In the genomic region with DNA sequence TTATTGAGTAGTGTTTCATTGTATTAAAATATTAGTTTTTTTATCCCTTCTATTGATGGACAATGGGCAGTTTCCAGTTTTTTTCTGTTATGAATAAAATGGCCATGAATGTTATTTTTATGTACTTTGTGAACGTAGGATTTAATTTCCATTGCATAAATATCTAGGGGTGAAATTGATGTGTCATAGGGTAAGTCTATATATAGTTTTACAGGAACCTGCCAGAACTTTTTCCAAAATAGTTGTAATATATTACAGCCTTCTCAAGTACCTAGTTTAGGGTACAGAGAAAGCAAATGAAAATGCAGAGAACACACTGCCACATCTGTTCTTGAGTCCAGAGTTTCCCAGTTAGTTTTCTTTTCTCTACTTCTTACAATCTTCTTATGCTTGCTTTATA, we compare ENCODE assay signal across 23 cellular contexts.
DNase-seq lines count a peak whose midpoint lies in the region; ATAC-seq, FAIRE-seq and TF ChIP-seq lines count a peak whose summit lies in the region.
"Had no signal": no experiment of that assay in that cellular context is flagged by ENCODE, and none has a peak within 500 bp of the region (broad histone marks: within the 10 kb centered on the region; RNA-seq: fewer than 3 reads in every experiment).

No MANE protein-coding gene starts in this region.

- H3K27me3 ChIP-seq in adipocyte (replicated peaks; ENCODE audit: control insufficient read depth, insufficient read depth, low read length) (no peaks in the 10 kb centered on the region), transverse colon (no peaks in the 10 kb centered on the region), HepG2 (ENCODE audit: control insufficient read depth in 1 of 2, insufficient read depth in 2 of 2, low read length in 2 of 2) (no peaks in the 10 kb centered on the region)
- H3K27me3 ChIP-seq: BLaER1 treated with 17β-estradiol and CSF1 and Interleukin-3, amounts not matched to agents 10 nM and 100 nM had no signal

- H3K4me1 ChIP-seq in adipocyte (ENCODE audit: control insufficient read depth, insufficient read depth, low read length): no peaks in the 10 kb centered on the region
- H3K4me1 ChIP-seq in transverse colon: peaks cover 0 to 3% (median 0%) of the 10 kb centered on the region in 4 donors
- H3K4me1 ChIP-seq in HepG2 (ENCODE audit: insufficient read depth, low read length): no peaks in the 10 kb centered on the region

- ATAC-seq in GM18909 (IDR thresholded peaks at IDR 0.05; ENCODE audit: poor library complexity, unreplicated experiment) (no peak), HepG2 (no peak)
- ATAC-seq: CD8-positive, alpha-beta T cell; K562 had no signal

- no peaks in the 10 kb centered on the region for H3K79me2 ChIP-seq in HepG2 (ENCODE audit: insufficient read depth, low read length)

- WGBS in transverse colon (ENCODE audit: low coverage in 1 of 2), 2 donors: 28 to 37% methylated on average over 1 of the region's 1 CpG
- 0% methylated on average over 1 of the region's 1 CpG for WGBS in HepG2 (ENCODE audit: low lambda C conversion rate)

- H3K9ac ChIP-seq in adipocyte (ENCODE audit: low read length) (no peak overlapping the region), HepG2 (ENCODE audit: insufficient read depth, low read depth, low read length) (no peak overlapping the region)
- H3K9ac ChIP-seq: BLaER1 treated with 17β-estradiol and CSF1 and Interleukin-3, amounts not matched to agents 10 nM and 100 nM had no signal

- no peak overlapping the region for H3K4me2 ChIP-seq in HepG2 (ENCODE audit: low read depth, low read length)
- H3K4me2 ChIP-seq: BLaER1 treated with 17β-estradiol and CSF1 and Interleukin-3, amounts not matched to agents 10 nM and 100 nM had no signal

- peaks cover 6% of the 10 kb centered on the region for H3K4me1 Mint-ChIP-seq in nephron

- H3K27ac Mint-ChIP-seq in nephron: peak overlapping the region; percentile 2 to 42 (median 25)
- H3K27ac Mint-ChIP-seq: CD8-positive, alpha-beta T cell had no signal

- H3K36me3 ChIP-seq in adipocyte (ENCODE audit: control insufficient read depth, insufficient read depth, low read length, severe bottlenecking) (no peaks in the 10 kb centered on the region), transverse colon (no peaks in the 10 kb centered on the region), HepG2 (replicated peaks in 1 of 2; ENCODE audit: control insufficient read depth in 1 of 2, insufficient read depth in 2 of 2, low read length in 2 of 2) (no peaks in the 10 kb centered on the region)
- H3K36me3 ChIP-seq: BLaER1 treated with 17β-estradiol and CSF1 and Interleukin-3, amounts not matched to agents 10 nM and 100 nM had no signal

- H3K9me3 Mint-ChIP-seq in nephron: peaks cover 6% of the 10 kb centered on the region
- H3K9me3 Mint-ChIP-seq: CD8-positive, alpha-beta T cell had no signal

- no TSS peak for BruUV-seq in HepG2 (replicated peaks; lab: Mats Ljungman, UMichigan)

- TF ChIP-seq POLR2A in transverse colon (IDR thresholded peaks at IDR 0.05) (no peak), HepG2 (IDR thresholded peaks at IDR 0.05; ENCODE audit: insufficient read depth in 1 of 2, low read depth in 2 of 2, low read length in 2 of 2) (no peak)

- peak; percentile 25 for DNase-seq in adipocyte (ENCODE audit: low read depth)
- DNase-seq in fibroblast of villous mesenchyme (ENCODE audit: low read depth): peak; percentile 27
- no peak for DNase-seq in transverse colon
- DNase-seq in HUDEP-2 (lab: John Stamatoyannopoulos, UW; ENCODE audit: unreplicated experiment in 76 of 76): no peak
- DNase-seq in HepG2 (ENCODE audit: low spot score): no peak
- DNase-seq: Calu3; CD8-positive, alpha-beta T cell; DMS53; MV-4-11; NCI-H1417; NCI-H187 treated with DMSO at 0.1 percent for 48 hours; NCI-H2227 treated with DMSO at 0.1 percent for 48 hours; NCI-H510A treated with DMSO at 0.1 percent for 48 hours; NCI-H774; OCI-M1; SHP77 had no signal

- CTCF ChIA-PET in HepG2 (lab: Yijun Ruan, JAX; ENCODE audit: low intra/inter-chr PET ratio, low total read pairs): no interaction called here

- H3K27me3 Mint-ChIP-seq in nephron (ENCODE audit: low read depth): no peaks in the 10 kb centered on the region

- TF ChIP-seq CTCF in fibroblast of villous mesenchyme (IDR thresholded peaks at IDR 0.05; ENCODE audit: insufficient read depth, low read depth, low read length) (no peak), nephron (IDR thresholded peaks at IDR 0.05; ENCODE audit: unreplicated experiment in 3 of 3) (no peak), transverse colon (IDR thresholded peaks at IDR 0.05) (no peak), HepG2 (CRISPR knock-in tag; IDR thresholded peaks at IDR 0.05) (no peak)

- no peak for TF ChIP-seq EP300 in transverse colon (IDR thresholded peaks at IDR 0.05; ENCODE audit: low read depth)
- TF ChIP-seq EP300 in HepG2 (IDR thresholded peaks at IDR 0.05; ENCODE audit: low read depth in 2 of 2, low read length in 2 of 2): no peak
- TF ChIP-seq EP300 in HepG2 (CRISPR knock-in tag; IDR thresholded peaks at IDR 0.05; ENCODE audit: borderline replicate concordance): no peak

- H3K9me3 ChIP-seq in adipocyte (ENCODE audit: control insufficient read depth, low read length): peaks cover 1% of the 10 kb centered on the region
- H3K9me3 ChIP-seq in transverse colon: no peaks in the 10 kb centered on the region
- no peaks in the 10 kb centered on the region for H3K9me3 ChIP-seq in HepG2 (ENCODE audit: low read length)

- intact Hi-C loops in transverse colon (cut with DNase I; ENCODE audit: low total_unique reads) (no loop called here), HepG2 (cut with micrococcal nuclease; ENCODE audit: unreplicated experiment) (no loop called here)

- no peak overlapping the region for H3K4me3 Mint-ChIP-seq in nephron
- H3K4me3 Mint-ChIP-seq: CD8-positive, alpha-beta T cell had no signal

- no peaks in the 10 kb centered on the region for H4K20me1 ChIP-seq in HepG2 (ENCODE audit: insufficient read depth, low read length)
- H4K20me1 ChIP-seq: BLaER1 treated with 17β-estradiol and CSF1 and Interleukin-3, amounts not matched to agents 10 nM and 100 nM had no signal

- H3K4me3 ChIP-seq in adipocyte (ENCODE audit: low read length) (no peak overlapping the region), fibroblast of villous mesenchyme (ENCODE audit: low read depth, low read length) (no peak overlapping the region), transverse colon (no peak overlapping the region), HepG2 (replicated peaks in 1 of 3; ENCODE audit: insufficient read depth in 1 of 3, low read depth in 2 of 3, low read length in 3 of 3) (no peak overlapping the region)
- H3K4me3 ChIP-seq: BLaER1 treated with 17β-estradiol and CSF1 and Interleukin-3, amounts not matched to agents 10 nM and 100 nM; K562; SK-N-MC had no signal

- no peak overlapping the region for H2AFZ ChIP-seq in HepG2 (ENCODE audit: low read length)

- POLR2A ChIA-PET in HepG2 (lab: Yijun Ruan, JAX): no interaction called here

- TF ChIP-seq RAD21 in HepG2 (CRISPR knock-in tag; IDR thresholded peaks at IDR 0.05): no peak

- no peaks in the 10 kb centered on the region for H3K36me3 Mint-ChIP-seq in nephron (ENCODE audit: low read depth)
- H3K36me3 Mint-ChIP-seq: CD8-positive, alpha-beta T cell had no signal

- in situ Hi-C loops in transverse colon (cut with MboI; ENCODE audit: low pct_ligation_motif_present in 1 of 4, low pct_unique_long_range_greater_than_20kb in 1 of 4, low sequenced_read_pairs in 3 of 4): no loop called here
- in situ Hi-C loops in HepG2 (cut with HindIII; ENCODE audit: extremely low pct_ligation_motif_present, low pct_unique_long_range_greater_than_20kb): no loop called here

- FAIRE-seq in HepG2 (lab: Jason Lieb, UNC): no peak
- FAIRE-seq: GM12891, H54, K562 had no signal

- peak overlapping the region; percentile 15 to 79 (median 72) for H3K27ac ChIP-seq in transverse colon
- H3K27ac ChIP-seq in HepG2 (ENCODE audit: extremely low read length, insufficient read depth, low read length): no peak overlapping the region
- H3K27ac ChIP-seq: BLaER1 treated with 17β-estradiol and CSF1 and Interleukin-3, amounts not matched to agents 10 nM and 100 nM; SK-N-MC had no signal

TF ChIP-seq in HepG2, 621 proteins besides CTCF, POLR2A, EP300 and RAD21 (continues in another document):
- TF ChIP-seq POLR2G (IDR thresholded peaks at IDR 0.05; ENCODE audit: low read depth, low read length): no peak
- TF ChIP-seq, protein P1, sequence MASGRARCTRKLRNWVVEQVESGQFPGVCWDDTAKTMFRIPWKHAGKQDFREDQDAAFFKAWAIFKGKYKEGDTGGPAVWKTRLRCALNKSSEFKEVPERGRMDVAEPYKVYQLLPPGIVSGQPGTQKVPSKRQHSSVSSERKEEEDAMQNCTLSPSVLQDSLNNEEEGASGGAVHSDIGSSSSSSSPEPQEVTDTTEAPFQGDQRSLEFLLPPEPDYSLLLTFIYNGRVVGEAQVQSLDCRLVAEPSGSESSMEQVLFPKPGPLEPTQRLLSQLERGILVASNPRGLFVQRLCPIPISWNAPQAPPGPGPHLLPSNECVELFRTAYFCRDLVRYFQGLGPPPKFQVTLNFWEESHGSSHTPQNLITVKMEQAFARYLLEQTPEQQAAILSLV (CRISPR knock-in tag; IDR thresholded peaks at IDR 0.05; ENCODE audit: borderline replicate concordance): no peak
- TF ChIP-seq ZSCAN12 (CRISPR knock-in tag; IDR thresholded peaks at IDR 0.05): no peak
- no peak for TF ChIP-seq NFYB (CRISPR knock-in tag; IDR thresholded peaks at IDR 0.05)
- TF ChIP-seq, protein P2, sequence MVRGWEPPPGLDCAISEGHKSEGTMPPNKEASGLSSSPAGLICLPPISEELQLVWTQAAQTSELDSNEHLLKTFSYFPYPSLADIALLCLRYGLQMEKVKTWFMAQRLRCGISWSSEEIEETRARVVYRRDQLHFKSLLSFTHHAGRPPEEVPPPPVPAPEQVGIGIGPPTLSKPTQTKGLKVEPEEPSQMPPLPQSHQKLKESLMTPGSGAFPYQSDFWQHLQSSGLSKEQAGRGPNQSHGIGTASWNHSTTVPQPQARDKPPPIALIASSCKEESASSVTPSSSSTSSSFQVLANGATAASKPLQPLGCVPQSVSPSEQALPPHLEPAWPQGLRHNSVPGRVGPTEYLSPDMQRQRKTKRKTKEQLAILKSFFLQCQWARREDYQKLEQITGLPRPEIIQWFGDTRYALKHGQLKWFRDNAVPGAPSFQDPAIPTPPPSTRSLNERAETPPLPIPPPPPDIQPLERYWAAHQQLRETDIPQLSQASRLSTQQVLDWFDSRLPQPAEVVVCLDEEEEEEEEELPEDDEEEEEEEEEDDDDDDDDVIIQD (CRISPR knock-in tag; IDR thresholded peaks at IDR 0.05; ENCODE audit: low read depth): no peak
- no peak for TF ChIP-seq FIP1L1 (IDR thresholded peaks at IDR 0.05; ENCODE audit: borderline replicate concordance, insufficient read depth, low read depth, low read length)
- TF ChIP-seq RBFOX2 (IDR thresholded peaks at IDR 0.05; ENCODE audit: low read depth, low read length): no peak
- no peak for TF ChIP-seq SYNCRIP (IDR thresholded peaks at IDR 0.05; ENCODE audit: insufficient read depth, low read depth, low read length)
- no peak for TF ChIP-seq KMT2B (CRISPR knock-in tag; IDR thresholded peaks at IDR 0.05)
- TF ChIP-seq ZNF746 (CRISPR knock-in tag; IDR thresholded peaks at IDR 0.05): no peak
- no peak for TF ChIP-seq GLI4 (CRISPR knock-in tag; IDR thresholded peaks at IDR 0.05; ENCODE audit: borderline replicate concordance)
- no peak for TF ChIP-seq ZNF333 (CRISPR knock-in tag; IDR thresholded peaks at IDR 0.05; ENCODE audit: borderline replicate concordance)
- no peak for TF ChIP-seq ZNF230 (CRISPR knock-in tag; IDR thresholded peaks at IDR 0.05)

Comparison
In these comparisons a context has a peak if more than half of its experiments do, and no peak if none do; other contexts are left out.
1. DNase-seq: peak in adipocyte (single experiment) and fibroblast of villous mesenchyme (single experiment); none in transverse colon (single experiment), HUDEP-2 (0 of 76) and HepG2 (single experiment).